Comparison of ENCODE assay signal across 1 cellular context in the genomic region with DNA sequence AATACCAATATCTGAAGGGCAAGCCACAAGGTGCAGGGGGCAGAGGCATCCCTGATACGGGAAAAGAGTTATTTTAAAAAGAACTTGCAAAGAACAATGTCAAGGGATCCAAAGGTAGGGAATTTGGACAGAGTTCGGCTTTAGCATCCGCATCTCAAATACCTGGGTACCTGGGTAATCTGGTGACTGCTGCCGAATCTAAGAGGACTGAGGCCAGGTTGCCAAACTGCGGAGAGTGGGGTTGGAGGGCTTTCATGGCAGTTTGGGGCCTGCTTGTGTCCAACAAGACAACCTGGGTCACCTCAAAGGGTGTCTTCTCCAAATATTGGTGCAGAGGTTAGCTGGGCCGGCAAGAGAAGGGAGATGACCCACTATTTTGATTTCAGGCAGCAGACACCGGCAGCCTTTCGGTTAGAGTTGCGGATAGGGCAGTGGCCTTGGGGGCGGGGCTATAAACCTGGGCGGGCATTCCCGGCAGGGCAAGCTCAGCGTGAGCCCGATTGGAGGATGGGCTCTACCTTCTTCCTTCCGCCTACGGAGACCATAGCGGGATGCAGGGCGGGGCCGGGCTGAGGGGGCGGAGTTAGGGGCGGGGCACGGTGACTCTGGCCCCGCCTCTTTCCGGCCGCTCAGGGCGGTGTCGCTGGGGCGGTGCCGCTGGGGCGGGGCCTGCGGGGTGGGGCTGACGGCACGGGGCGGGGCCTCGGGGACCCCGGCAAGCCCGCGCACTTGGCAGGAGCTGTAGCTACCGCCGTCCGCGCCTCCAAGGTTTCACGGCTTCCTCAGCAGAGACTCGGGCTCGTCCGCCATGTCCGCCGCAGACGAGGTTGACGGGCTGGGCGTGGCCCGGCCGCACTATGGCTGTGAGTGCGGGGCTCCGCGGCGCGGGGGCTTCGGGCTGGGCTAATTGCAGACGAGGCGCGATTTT.
A peak's percentile ranks its signal among the peaks of the same experiment; 100 is the strongest.
TF ChIP-seq lines count a peak whose summit lies in the region.

A gene with protein sequence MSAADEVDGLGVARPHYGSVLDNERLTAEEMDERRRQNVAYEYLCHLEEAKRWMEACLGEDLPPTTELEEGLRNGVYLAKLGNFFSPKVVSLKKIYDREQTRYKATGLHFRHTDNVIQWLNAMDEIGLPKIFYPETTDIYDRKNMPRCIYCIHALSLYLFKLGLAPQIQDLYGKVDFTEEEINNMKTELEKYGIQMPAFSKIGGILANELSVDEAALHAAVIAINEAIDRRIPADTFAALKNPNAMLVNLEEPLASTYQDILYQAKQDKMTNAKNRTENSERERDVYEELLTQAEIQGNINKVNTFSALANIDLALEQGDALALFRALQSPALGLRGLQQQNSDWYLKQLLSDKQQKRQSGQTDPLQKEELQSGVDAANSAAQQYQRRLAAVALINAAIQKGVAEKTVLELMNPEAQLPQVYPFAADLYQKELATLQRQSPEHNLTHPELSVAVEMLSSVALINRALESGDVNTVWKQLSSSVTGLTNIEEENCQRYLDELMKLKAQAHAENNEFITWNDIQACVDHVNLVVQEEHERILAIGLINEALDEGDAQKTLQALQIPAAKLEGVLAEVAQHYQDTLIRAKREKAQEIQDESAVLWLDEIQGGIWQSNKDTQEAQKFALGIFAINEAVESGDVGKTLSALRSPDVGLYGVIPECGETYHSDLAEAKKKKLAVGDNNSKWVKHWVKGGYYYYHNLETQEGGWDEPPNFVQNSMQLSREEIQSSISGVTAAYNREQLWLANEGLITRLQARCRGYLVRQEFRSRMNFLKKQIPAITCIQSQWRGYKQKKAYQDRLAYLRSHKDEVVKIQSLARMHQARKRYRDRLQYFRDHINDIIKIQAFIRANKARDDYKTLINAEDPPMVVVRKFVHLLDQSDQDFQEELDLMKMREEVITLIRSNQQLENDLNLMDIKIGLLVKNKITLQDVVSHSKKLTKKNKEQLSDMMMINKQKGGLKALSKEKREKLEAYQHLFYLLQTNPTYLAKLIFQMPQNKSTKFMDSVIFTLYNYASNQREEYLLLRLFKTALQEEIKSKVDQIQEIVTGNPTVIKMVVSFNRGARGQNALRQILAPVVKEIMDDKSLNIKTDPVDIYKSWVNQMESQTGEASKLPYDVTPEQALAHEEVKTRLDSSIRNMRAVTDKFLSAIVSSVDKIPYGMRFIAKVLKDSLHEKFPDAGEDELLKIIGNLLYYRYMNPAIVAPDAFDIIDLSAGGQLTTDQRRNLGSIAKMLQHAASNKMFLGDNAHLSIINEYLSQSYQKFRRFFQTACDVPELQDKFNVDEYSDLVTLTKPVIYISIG (N-terminal part only) (plus strand): TSS at position 709 of the 928 bp plus-strand sequence. CDS start 100 bp downstream, at position 809.

TF ChIP-seq in WTC11, 78 proteins besides CTCF, POLR2A, EP300 and RAD21 (continued from another document):
- TF ChIP-seq, protein P1, sequence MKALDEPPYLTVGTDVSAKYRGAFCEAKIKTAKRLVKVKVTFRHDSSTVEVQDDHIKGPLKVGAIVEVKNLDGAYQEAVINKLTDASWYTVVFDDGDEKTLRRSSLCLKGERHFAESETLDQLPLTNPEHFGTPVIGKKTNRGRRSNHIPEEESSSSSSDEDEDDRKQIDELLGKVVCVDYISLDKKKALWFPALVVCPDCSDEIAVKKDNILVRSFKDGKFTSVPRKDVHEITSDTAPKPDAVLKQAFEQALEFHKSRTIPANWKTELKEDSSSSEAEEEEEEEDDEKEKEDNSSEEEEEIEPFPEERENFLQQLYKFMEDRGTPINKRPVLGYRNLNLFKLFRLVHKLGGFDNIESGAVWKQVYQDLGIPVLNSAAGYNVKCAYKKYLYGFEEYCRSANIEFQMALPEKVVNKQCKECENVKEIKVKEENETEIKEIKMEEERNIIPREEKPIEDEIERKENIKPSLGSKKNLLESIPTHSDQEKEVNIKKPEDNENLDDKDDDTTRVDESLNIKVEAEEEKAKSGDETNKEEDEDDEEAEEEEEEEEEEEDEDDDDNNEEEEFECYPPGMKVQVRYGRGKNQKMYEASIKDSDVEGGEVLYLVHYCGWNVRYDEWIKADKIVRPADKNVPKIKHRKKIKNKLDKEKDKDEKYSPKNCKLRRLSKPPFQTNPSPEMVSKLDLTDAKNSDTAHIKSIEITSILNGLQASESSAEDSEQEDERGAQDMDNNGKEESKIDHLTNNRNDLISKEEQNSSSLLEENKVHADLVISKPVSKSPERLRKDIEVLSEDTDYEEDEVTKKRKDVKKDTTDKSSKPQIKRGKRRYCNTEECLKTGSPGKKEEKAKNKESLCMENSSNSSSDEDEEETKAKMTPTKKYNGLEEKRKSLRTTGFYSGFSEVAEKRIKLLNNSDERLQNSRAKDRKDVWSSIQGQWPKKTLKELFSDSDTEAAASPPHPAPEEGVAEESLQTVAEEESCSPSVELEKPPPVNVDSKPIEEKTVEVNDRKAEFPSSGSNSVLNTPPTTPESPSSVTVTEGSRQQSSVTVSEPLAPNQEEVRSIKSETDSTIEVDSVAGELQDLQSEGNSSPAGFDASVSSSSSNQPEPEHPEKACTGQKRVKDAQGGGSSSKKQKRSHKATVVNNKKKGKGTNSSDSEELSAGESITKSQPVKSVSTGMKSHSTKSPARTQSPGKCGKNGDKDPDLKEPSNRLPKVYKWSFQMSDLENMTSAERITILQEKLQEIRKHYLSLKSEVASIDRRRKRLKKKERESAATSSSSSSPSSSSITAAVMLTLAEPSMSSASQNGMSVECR (CRISPR knock-in tag; IDR thresholded peaks at IDR 0.05; ENCODE audit: borderline replicate concordance): peak; percentile 54; the same call in 1 of the 2 replicates
- TF ChIP-seq, protein P2, sequence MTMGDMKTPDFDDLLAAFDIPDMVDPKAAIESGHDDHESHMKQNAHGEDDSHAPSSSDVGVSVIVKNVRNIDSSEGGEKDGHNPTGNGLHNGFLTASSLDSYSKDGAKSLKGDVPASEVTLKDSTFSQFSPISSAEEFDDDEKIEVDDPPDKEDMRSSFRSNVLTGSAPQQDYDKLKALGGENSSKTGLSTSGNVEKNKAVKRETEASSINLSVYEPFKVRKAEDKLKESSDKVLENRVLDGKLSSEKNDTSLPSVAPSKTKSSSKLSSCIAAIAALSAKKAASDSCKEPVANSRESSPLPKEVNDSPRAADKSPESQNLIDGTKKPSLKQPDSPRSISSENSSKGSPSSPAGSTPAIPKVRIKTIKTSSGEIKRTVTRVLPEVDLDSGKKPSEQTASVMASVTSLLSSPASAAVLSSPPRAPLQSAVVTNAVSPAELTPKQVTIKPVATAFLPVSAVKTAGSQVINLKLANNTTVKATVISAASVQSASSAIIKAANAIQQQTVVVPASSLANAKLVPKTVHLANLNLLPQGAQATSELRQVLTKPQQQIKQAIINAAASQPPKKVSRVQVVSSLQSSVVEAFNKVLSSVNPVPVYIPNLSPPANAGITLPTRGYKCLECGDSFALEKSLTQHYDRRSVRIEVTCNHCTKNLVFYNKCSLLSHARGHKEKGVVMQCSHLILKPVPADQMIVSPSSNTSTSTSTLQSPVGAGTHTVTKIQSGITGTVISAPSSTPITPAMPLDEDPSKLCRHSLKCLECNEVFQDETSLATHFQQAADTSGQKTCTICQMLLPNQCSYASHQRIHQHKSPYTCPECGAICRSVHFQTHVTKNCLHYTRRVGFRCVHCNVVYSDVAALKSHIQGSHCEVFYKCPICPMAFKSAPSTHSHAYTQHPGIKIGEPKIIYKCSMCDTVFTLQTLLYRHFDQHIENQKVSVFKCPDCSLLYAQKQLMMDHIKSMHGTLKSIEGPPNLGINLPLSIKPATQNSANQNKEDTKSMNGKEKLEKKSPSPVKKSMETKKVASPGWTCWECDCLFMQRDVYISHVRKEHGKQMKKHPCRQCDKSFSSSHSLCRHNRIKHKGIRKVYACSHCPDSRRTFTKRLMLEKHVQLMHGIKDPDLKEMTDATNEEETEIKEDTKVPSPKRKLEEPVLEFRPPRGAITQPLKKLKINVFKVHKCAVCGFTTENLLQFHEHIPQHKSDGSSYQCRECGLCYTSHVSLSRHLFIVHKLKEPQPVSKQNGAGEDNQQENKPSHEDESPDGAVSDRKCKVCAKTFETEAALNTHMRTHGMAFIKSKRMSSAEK (CRISPR knock-in tag; IDR thresholded peaks at IDR 0.05; ENCODE audit: borderline replicate concordance): no peak
- TF ChIP-seq CBFB (CRISPR knock-in tag; IDR thresholded peaks at IDR 0.05; ENCODE audit: low read depth) (0 out of 2 replicates have a peak, but pooled peaks have one; percentile 23), MYBL2 (CRISPR knock-in tag; IDR thresholded peaks at IDR 0.05) (peak; percentile 38; the same call in 1 of the 2 replicates), ZNF138 (CRISPR knock-in tag; conservative IDR thresholded peaks at IDR 0.05) (no peak), GABPB1 (CRISPR knock-in tag; IDR thresholded peaks at IDR 0.05) (peak; percentile 48; the same call in 1 of the 2 replicates), RELA (CRISPR knock-in tag; IDR thresholded peaks at IDR 0.05; ENCODE audit: borderline replicate concordance) (0 out of 2 replicates have a peak, but pooled peaks have one; percentile 23)
- TF ChIP-seq, protein P3, sequence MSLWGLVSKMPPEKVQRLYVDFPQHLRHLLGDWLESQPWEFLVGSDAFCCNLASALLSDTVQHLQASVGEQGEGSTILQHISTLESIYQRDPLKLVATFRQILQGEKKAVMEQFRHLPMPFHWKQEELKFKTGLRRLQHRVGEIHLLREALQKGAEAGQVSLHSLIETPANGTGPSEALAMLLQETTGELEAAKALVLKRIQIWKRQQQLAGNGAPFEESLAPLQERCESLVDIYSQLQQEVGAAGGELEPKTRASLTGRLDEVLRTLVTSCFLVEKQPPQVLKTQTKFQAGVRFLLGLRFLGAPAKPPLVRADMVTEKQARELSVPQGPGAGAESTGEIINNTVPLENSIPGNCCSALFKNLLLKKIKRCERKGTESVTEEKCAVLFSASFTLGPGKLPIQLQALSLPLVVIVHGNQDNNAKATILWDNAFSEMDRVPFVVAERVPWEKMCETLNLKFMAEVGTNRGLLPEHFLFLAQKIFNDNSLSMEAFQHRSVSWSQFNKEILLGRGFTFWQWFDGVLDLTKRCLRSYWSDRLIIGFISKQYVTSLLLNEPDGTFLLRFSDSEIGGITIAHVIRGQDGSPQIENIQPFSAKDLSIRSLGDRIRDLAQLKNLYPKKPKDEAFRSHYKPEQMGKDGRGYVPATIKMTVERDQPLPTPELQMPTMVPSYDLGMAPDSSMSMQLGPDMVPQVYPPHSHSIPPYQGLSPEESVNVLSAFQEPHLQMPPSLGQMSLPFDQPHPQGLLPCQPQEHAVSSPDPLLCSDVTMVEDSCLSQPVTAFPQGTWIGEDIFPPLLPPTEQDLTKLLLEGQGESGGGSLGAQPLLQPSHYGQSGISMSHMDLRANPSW (CRISPR knock-in tag; conservative IDR thresholded peaks at IDR 0.05; ENCODE audit: low read depth): no peak
- TF ChIP-seq, protein P4, sequence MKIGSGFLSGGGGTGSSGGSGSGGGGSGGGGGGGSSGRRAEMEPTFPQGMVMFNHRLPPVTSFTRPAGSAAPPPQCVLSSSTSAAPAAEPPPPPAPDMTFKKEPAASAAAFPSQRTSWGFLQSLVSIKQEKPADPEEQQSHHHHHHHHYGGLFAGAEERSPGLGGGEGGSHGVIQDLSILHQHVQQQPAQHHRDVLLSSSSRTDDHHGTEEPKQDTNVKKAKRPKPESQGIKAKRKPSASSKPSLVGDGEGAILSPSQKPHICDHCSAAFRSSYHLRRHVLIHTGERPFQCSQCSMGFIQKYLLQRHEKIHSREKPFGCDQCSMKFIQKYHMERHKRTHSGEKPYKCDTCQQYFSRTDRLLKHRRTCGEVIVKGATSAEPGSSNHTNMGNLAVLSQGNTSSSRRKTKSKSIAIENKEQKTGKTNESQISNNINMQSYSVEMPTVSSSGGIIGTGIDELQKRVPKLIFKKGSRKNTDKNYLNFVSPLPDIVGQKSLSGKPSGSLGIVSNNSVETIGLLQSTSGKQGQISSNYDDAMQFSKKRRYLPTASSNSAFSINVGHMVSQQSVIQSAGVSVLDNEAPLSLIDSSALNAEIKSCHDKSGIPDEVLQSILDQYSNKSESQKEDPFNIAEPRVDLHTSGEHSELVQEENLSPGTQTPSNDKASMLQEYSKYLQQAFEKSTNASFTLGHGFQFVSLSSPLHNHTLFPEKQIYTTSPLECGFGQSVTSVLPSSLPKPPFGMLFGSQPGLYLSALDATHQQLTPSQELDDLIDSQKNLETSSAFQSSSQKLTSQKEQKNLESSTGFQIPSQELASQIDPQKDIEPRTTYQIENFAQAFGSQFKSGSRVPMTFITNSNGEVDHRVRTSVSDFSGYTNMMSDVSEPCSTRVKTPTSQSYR (CRISPR knock-in tag; IDR thresholded peaks at IDR 0.05): no peak
